12 cellular contexts compared by ENCODE assay signal in the genomic region with DNA sequence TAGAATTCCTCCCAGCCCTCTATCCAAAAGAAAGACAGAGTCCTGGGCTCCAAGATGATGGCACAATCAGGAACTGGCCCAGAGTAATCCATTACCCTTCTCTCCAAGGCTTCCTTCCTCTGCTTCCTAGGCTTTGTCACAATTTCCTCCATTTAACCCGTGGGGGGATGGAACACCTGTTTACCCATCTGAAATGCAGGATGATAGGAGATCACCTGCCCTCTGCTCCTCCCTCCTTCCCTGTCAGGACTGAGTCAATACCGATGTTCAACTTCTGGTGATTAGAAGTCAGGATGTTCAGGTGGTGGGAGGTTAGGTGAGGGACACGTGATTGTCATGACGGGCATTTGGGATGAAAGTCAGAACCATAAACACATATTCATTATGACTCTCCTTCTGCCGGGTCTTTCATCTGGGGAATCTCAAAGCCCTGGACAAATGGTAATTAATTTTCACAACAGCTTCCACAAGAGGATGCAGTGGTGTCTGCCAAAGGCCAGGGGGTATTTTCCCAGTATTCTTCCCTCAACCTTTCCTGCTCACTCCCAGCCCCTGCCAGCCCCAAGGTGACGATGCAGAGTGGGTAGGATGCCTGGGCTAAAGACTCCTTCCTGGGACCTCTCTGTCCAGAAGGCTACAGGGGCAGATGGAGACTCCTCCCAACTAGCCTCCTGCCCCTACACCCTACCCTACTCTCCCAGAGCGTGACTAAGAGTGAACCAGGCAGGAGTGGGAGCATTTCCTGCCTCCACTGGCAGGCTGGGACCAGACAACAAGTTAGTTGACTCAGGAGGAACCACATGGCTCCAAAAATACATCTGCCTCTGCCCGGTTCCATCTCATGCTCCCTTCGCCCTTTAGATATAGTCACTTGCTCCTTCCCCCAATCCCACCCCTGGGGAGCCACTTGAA. TPM values are rescaled to one million over a fixed set of nuclear protein-coding genes. Genes with fewer than 3 reads are reported as not detected.
DNase-seq lines count a peak whose midpoint lies in the region; ATAC-seq and TF ChIP-seq lines count a peak whose summit lies in the region.
"Had no signal": no experiment of that assay in that cellular context is flagged by ENCODE, and none has a peak within 500 bp of the region (broad histone marks: within the 10 kb centered on the region; RNA-seq: fewer than 3 reads in every experiment).

No MANE protein-coding gene starts in this region.

- peaks cover 66% of the 10 kb centered on the region for H3K4me1 Mint-ChIP-seq in activated CD4-positive, alpha-beta T cell treated with anti-CD3 and anti-CD28 coated beads, Interleukin-2, amount 10 ng/mL, durations not matched to agents 24 days and 14 days

- DNase-seq in activated CD4-positive, alpha-beta T cell treated with anti-CD3 and anti-CD28 coated beads, Interleukin-2, amount 10 ng/mL, durations not matched to agents 24 days and 14 days: no peak
- DNase-seq in activated CD4-positive, alpha-beta T cell treated with anti-CD3 and anti-CD28 coated beads, Interleukin-2, amount 50 U/mL, for 4 hours: no peak
- peak; percentile 41 for DNase-seq in NB4 (ENCODE audit: low read depth)
- peak; percentile 44 for DNase-seq in choroid plexus epithelial cell (ENCODE audit: low read depth)
- DNase-seq in sciatic nerve (ENCODE audit: low spot score): peak; percentile 22
- no peak for DNase-seq in stimulated activated CD8-positive, alpha-beta memory T cell treated with anti-CD3 and anti-CD28 coated beads, Interleukin-4, amount 100 ng/mL, for 48 hours
- DNase-seq in activated effector memory CD4-positive, alpha-beta T cell treated with anti-CD3 and anti-CD28 coated beads, Interleukin-2, amount 50 U/mL, for 16 hours: no peak
- no peak for DNase-seq in NCI-H1436 treated with DMSO at 0.1 percent for 48 hours (lab: John Stamatoyannopoulos, UW)
- DNase-seq: activated CD4-positive, alpha-beta T cell treated with anti-CD3 and anti-CD28 coated beads, Interleukin-2, amount 10 ng/mL, durations not matched to agents 7 days and 5 days; effector CD4-positive, alpha-beta T cell; NCI-H446 treated with DMSO at 0.1 percent for 48 hours had no signal

- H3K4me3 ChIP-seq in NB4 (ENCODE audit: low read depth, low read length) (no peak overlapping the region), choroid plexus epithelial cell (ENCODE audit: low read depth, low read length) (no peak overlapping the region)
- H3K4me3 ChIP-seq: K562 had no signal

- ATAC-seq in sciatic nerve: no peak
- ATAC-seq: K562 had no signal

- no peak for TF ChIP-seq POLR2A in NB4 (IDR thresholded peaks at IDR 0.05; ENCODE audit: extremely low read depth, insufficient read length)

- intact Hi-C loops in activated CD4-positive, alpha-beta T cell treated with anti-CD3 and anti-CD28 coated beads, Interleukin-2, amount 10 ng/mL, durations not matched to agents 24 days and 14 days (cut with micrococcal nuclease): loop anchor here (5.0 kb wide), 1 partner anchor 273 kb away; no protein-coding TSS in a partner anchor
- intact Hi-C loops in sciatic nerve (cut with DNase I): no loop called here

- no peak for TF ChIP-seq CTCF in NB4 (IDR thresholded peaks at IDR 0.05; ENCODE audit: low read depth, low read length)
- TF ChIP-seq CTCF in choroid plexus epithelial cell (conservative IDR thresholded peaks at IDR 0.05; ENCODE audit: low read depth, low read length): no peak

- peak overlapping the region; percentile 23 for H3K27ac Mint-ChIP-seq in activated CD4-positive, alpha-beta T cell treated with anti-CD3 and anti-CD28 coated beads, Interleukin-2, amount 10 ng/mL, durations not matched to agents 24 days and 14 days

- no peaks in the 10 kb centered on the region for H3K27me3 Mint-ChIP-seq in activated CD4-positive, alpha-beta T cell treated with anti-CD3 and anti-CD28 coated beads, Interleukin-2, amount 10 ng/mL, durations not matched to agents 24 days and 14 days

- H3K4me3 Mint-ChIP-seq in activated CD4-positive, alpha-beta T cell treated with anti-CD3 and anti-CD28 coated beads, Interleukin-2, amount 10 ng/mL, durations not matched to agents 24 days and 14 days: peak overlapping the region; percentile 0
- H3K4me3 Mint-ChIP-seq: activated CD4-positive, alpha-beta T cell treated with anti-CD3 and anti-CD28 coated beads, Interleukin-2, amount 10 ng/mL, durations not matched to agents 7 days and 5 days had no signal

- no peaks in the 10 kb centered on the region for H3K9me3 Mint-ChIP-seq in activated CD4-positive, alpha-beta T cell treated with anti-CD3 and anti-CD28 coated beads, Interleukin-2, amount 10 ng/mL, durations not matched to agents 24 days and 14 days
- H3K9me3 Mint-ChIP-seq: activated CD4-positive, alpha-beta T cell treated with anti-CD3 and anti-CD28 coated beads, Interleukin-2, amount 10 ng/mL, durations not matched to agents 7 days and 5 days had no signal

- H3K36me3 Mint-ChIP-seq in activated CD4-positive, alpha-beta T cell treated with anti-CD3 and anti-CD28 coated beads, Interleukin-2, amount 10 ng/mL, durations not matched to agents 24 days and 14 days (ENCODE audit: low read depth): peaks cover 35% of the 10 kb centered on the region

RNA-seq across cellular contexts. Expression of a gene that starts 27.9 kb away (rescaled TPM):
- 76.0 and 79.9 TPM in 2 replicates for total RNA-seq in activated CD4-positive, alpha-beta T cell treated with anti-CD3 and anti-CD28 coated beads, Interleukin-2, amount 10 ng/mL, durations not matched to agents 24 days and 14 days
- 53.5 TPM for total RNA-seq in sciatic nerve

RNA-seq across cellular contexts. Expression of a gene that starts 41.9 kb away (rescaled TPM):
- 82.2 and 87.3 TPM in 2 replicates for total RNA-seq in activated CD4-positive, alpha-beta T cell treated with anti-CD3 and anti-CD28 coated beads, Interleukin-2, amount 10 ng/mL, durations not matched to agents 24 days and 14 days
- total RNA-seq in sciatic nerve: 48.6 TPM

Comparison
In these comparisons a context has a peak if more than half of its experiments do, and no peak if none do; other contexts are left out.
1. DNase-seq: peak in NB4 (single experiment), choroid plexus epithelial cell (single experiment) and sciatic nerve (single experiment); none in activated CD4-positive, alpha-beta T cell treated with anti-CD3 and anti-CD28 coated beads, Interleukin-2, amount 10 ng/mL, durations not matched to agents 24 days and 14 days (single experiment), activated CD4-positive, alpha-beta T cell treated with anti-CD3 and anti-CD28 coated beads, Interleukin-2, amount 50 U/mL, for 4 hours (0 of 2), stimulated activated CD8-positive, alpha-beta memory T cell treated with anti-CD3 and anti-CD28 coated beads, Interleukin-4, amount 100 ng/mL, for 48 hours (single experiment), activated effector memory CD4-positive, alpha-beta T cell treated with anti-CD3 and anti-CD28 coated beads, Interleukin-2, amount 50 U/mL, for 16 hours (single experiment) and NCI-H1436 treated with DMSO at 0.1 percent for 48 hours (single experiment).